In genomic region chr2:240998706-240999000, GRCh38 we compare ENCODE assay signal across 1 cellular context.
TF ChIP-seq lines count a peak whose summit lies in the region.

No MANE protein-coding gene starts in this region.

TF ChIP-seq in H1, 55 proteins besides CTCF, POLR2A, EP300 and RAD21:
- TF ChIP-seq RNF2 (IDR thresholded peaks at IDR 0.05; ENCODE audit: borderline replicate concordance, low read depth, low read length, missing control alignments, poor library complexity, severe bottlenecking) (no peak), KDM4A (IDR thresholded peaks at IDR 0.05; ENCODE audit: low read depth, low read length, severe bottlenecking) (peak; percentile 71), CHD1 (IDR thresholded peaks at IDR 0.05; ENCODE audit: low read depth, low read length) (no peak)
